Comparison of ENCODE assay signal across 9 cellular contexts in genomic region chr3:48430359-48431101, GRCh38. TPM values are rescaled to one million over a fixed set of nuclear protein-coding genes. Genes with fewer than 3 reads are reported as not detected.
A peak's percentile ranks its signal among the peaks of the same experiment; 100 is the strongest.
DNase-seq lines count a peak whose midpoint lies in the region; ATAC-seq and TF ChIP-seq lines count a peak whose summit lies in the region.
"Had no signal": no experiment of that assay in that cellular context is flagged by ENCODE, and none has a peak within 500 bp of the region (broad histone marks: within the 10 kb centered on the region; RNA-seq: fewer than 3 reads in every experiment).

No MANE protein-coding gene starts in this region.

- H3K27ac ChIP-seq in body of pancreas: peak overlapping the region; percentile 90 to 96 (median 94)
- H3K27ac ChIP-seq in thymus (ENCODE audit: low read depth): peak overlapping the region; percentile 69
- no peak overlapping the region for H3K27ac ChIP-seq in GM23248

- no peaks in the 10 kb centered on the region for H3K9me2 ChIP-seq in GM23248 (ENCODE audit: insufficient read depth)

- H3K27me3 ChIP-seq in body of pancreas: no peaks in the 10 kb centered on the region
- peaks cover 4% of the 10 kb centered on the region for H3K27me3 ChIP-seq in thymus (ENCODE audit: control insufficient read depth, insufficient read depth)
- no peaks in the 10 kb centered on the region for H3K27me3 ChIP-seq in GM23248 (replicated peaks; ENCODE audit: insufficient read depth)

- no peak for DNase-seq in activated CD4-positive, alpha-beta T cell treated with anti-CD3 and anti-CD28 coated beads for 36 hours
- no peak for DNase-seq in activated CD4-positive, alpha-beta T cell treated with anti-CD3 and anti-CD28 coated beads for 48 hours
- DNase-seq in body of pancreas: peak in 1 of 4 donors; percentile 59
- no peak for DNase-seq in lower leg skin (ENCODE audit: low spot score in 2 of 2)
- no peak for DNase-seq in GM23248
- DNase-seq: SW 1271 had no signal

- no peak overlapping the region for H3K9ac ChIP-seq in GM23248

- no peak overlapping the region for H2AFZ ChIP-seq in GM23248

- in situ Hi-C loops in GM23248 (cut with MboI): loop anchor here (10.0 kb wide), 1 partner anchor 156 kb away; no protein-coding TSS in a partner anchor

- intact Hi-C loops in activated CD4-positive, alpha-beta T cell treated with anti-CD3 and anti-CD28 coated beads for 36 hours (cut with DNase I, micrococcal nuclease): no loop called here
- intact Hi-C loops in body of pancreas (cut with DNase I) (no loop called here), lower leg skin (cut with DNase I; ENCODE audit: low total_unique reads) (no loop called here)

- no peaks in the 10 kb centered on the region for H4K20me1 ChIP-seq in GM23248 (ENCODE audit: insufficient read depth)

- H3K9me3 ChIP-seq in body of pancreas (no peaks in the 10 kb centered on the region), thymus (ENCODE audit: control insufficient read depth) (no peaks in the 10 kb centered on the region), GM23248 (ENCODE audit: low read depth) (no peaks in the 10 kb centered on the region)

- no peaks in the 10 kb centered on the region for H3K9me3 Mint-ChIP-seq in activated CD4-positive, alpha-beta T cell treated with anti-CD3 and anti-CD28 coated beads for 36 hours (ENCODE audit: low read depth)

- CTCF ChIA-PET in activated CD4-positive, alpha-beta T cell treated with anti-CD3 and anti-CD28 coated beads for 36 hours (lab: Charles Lee): no interaction called here

- no peak overlapping the region for H3K4me2 ChIP-seq in GM23248 (ENCODE audit: unreplicated experiment)

- WGBS in body of pancreas, 2 donors: 26% methylated on average over 6 of the region's 6 CpGs
- WGBS in lower leg skin, 2 donors: 23 to 34% methylated on average over 6 of the region's 6 CpGs
- 43% methylated on average over 6 of the region's 6 CpGs for WGBS in thymus
- WGBS in GM23248 (ENCODE audit: low coverage in 1 of 2, low lambda C conversion rate in 2 of 2, missing lambda C conversion rate in 2 of 2), 2 experiments: 40 to 48% methylated on average over 6 of the region's 6 CpGs

- H3K27ac Mint-ChIP-seq in activated CD4-positive, alpha-beta T cell treated with anti-CD3 and anti-CD28 coated beads for 36 hours: no peak overlapping the region

- POLR2A ChIA-PET in activated CD4-positive, alpha-beta T cell treated with anti-CD3 and anti-CD28 coated beads for 36 hours (lab: Charles Lee): no interaction called here

- peak overlapping the region; percentile 69 for H3K4me3 Mint-ChIP-seq in activated CD4-positive, alpha-beta T cell treated with anti-CD3 and anti-CD28 coated beads for 36 hours

- peaks cover 48% of the 10 kb centered on the region for H3K4me1 ChIP-seq in body of pancreas
- peaks cover 9% of the 10 kb centered on the region for H3K4me1 ChIP-seq in thymus (ENCODE audit: control insufficient read depth, insufficient read depth, low read length)
- H3K4me1 ChIP-seq in GM23248 (ENCODE audit: insufficient read depth): peaks cover 21% of the 10 kb centered on the region

- H3F3A ChIP-seq in GM23248 (ENCODE audit: insufficient read depth): 0 out of 2 replicates have a peak, but pooled peaks cover 6% of the 10 kb centered on the region

- H3K36me3 ChIP-seq in body of pancreas (replicated peaks in 1 of 2; ENCODE audit: insufficient read depth in 1 of 2, low read depth in 2 of 2): no peaks in the 10 kb centered on the region
- H3K36me3 ChIP-seq in thymus (ENCODE audit: control insufficient read depth, insufficient read depth): peaks cover 25% of the 10 kb centered on the region
- no peaks in the 10 kb centered on the region for H3K36me3 ChIP-seq in GM23248 (ENCODE audit: low read depth)

- no peak for TF ChIP-seq CTCF in body of pancreas (IDR thresholded peaks at IDR 0.05)
- no peak for TF ChIP-seq CTCF in lower leg skin (IDR thresholded peaks at IDR 0.05)

- H3K4me1 Mint-ChIP-seq in activated CD4-positive, alpha-beta T cell treated with anti-CD3 and anti-CD28 coated beads for 36 hours: peaks cover 12% of the 10 kb centered on the region

- no peak for ATAC-seq in activated CD4-positive, alpha-beta T cell treated with anti-CD3 and anti-CD28 coated beads for 36 hours
- ATAC-seq in body of pancreas (no peak), GM21515 (IDR thresholded peaks at IDR 0.05; ENCODE audit: unreplicated experiment) (no peak), GM21529 (IDR thresholded peaks at IDR 0.05; ENCODE audit: unreplicated experiment) (no peak)

- H3K4me3 ChIP-seq in body of pancreas (no peak overlapping the region), lower leg skin (ENCODE audit: low read depth, poor library complexity, severe bottlenecking) (peak overlapping the region; percentile 71), thymus (ENCODE audit: low read length) (no peak overlapping the region), GM23248 (no peak overlapping the region; the same call in 1 of the 2 replicates)

- H3K36me3 Mint-ChIP-seq in activated CD4-positive, alpha-beta T cell treated with anti-CD3 and anti-CD28 coated beads for 36 hours (ENCODE audit: low read depth): peaks cover 13% of the 10 kb centered on the region

- TF ChIP-seq POLR2A in body of pancreas (IDR thresholded peaks at IDR 0.05) (no peak), lower leg skin (IDR thresholded peaks at IDR 0.05) (no peak)

- no peaks in the 10 kb centered on the region for H3K79me2 ChIP-seq in GM23248 (ENCODE audit: insufficient read depth)

- H3K27me3 Mint-ChIP-seq in activated CD4-positive, alpha-beta T cell treated with anti-CD3 and anti-CD28 coated beads for 36 hours: peaks cover 5% of the 10 kb centered on the region

RNA-seq across cellular contexts. Expression of gene PLXNB1, which starts 0.6 kb away (rescaled TPM):
- 1 to 10 TPM; 3.7 to 5.1 TPM for total RNA-seq in activated CD4-positive, alpha-beta T cell treated with anti-CD3 and anti-CD28 coated beads for 36 hours
- total RNA-seq in body of pancreas (100 to 1,000 TPM; 118 to 311 TPM), lower leg skin (100 to 1,000 TPM; 111 to 227 (median 145) TPM)
- polyA plus RNA-seq in thymus (112 TPM), GM23248 (2016; fragmentation: Nextera tagmentation; extraction: Ambion mirVana) (3.3 and 4.9 TPM in 2 replicates)
- total RNA-seq in GM23248 (2014; rRNA removed; shearing (Covaris generic)): 5.5 and 8.0 TPM in 2 replicates

RNA-seq across cellular contexts. Expression of gene CCDC51, which starts 9.4 kb away (rescaled TPM):
- 10 to 100 TPM; 17.5 to 25.0 TPM for total RNA-seq in activated CD4-positive, alpha-beta T cell treated with anti-CD3 and anti-CD28 coated beads for 36 hours
- total RNA-seq in body of pancreas: 1 to 10 TPM in 1 of 2 donors, under 1 TPM in 1; 0.33 to 2.6 TPM
- 10 to 100 TPM in 3 of 4 donors, 1 to 10 TPM in 1; 6.7 to 17.1 (median 11.6) TPM for total RNA-seq in lower leg skin
- polyA plus RNA-seq in thymus: 14.1 TPM
- 10.1 and 10.6 TPM in 2 replicates for total RNA-seq in GM23248 (2014; rRNA removed; shearing (Covaris generic))
- polyA plus RNA-seq in GM23248 (2016; fragmentation: Nextera tagmentation; extraction: Ambion mirVana): 14.0 and 14.9 TPM in 2 replicates

RNA-seq across cellular contexts. Expression of gene TMA7, which starts 9.5 kb away (rescaled TPM):
- total RNA-seq in activated CD4-positive, alpha-beta T cell treated with anti-CD3 and anti-CD28 coated beads for 36 hours: 100 to 1,000 TPM; 260 to 324 TPM
- total RNA-seq in body of pancreas (100 to 1,000 TPM; 113 to 156 TPM), lower leg skin (100 to 1,000 TPM; 173 to 271 (median 250) TPM)
- polyA plus RNA-seq in thymus (735 TPM), GM23248 (2016; fragmentation: Nextera tagmentation; extraction: Ambion mirVana) (535 and 552 TPM in 2 replicates)
- total RNA-seq in GM23248 (2014; rRNA removed; shearing (Covaris generic)): 150 and 244 TPM in 2 replicates

RNA-seq across cellular contexts. Expression of gene ATRIP, which starts 16.0 kb away (rescaled TPM):
- total RNA-seq in activated CD4-positive, alpha-beta T cell treated with anti-CD3 and anti-CD28 coated beads for 36 hours: 10 to 100 TPM; 16.8 to 21.0 TPM
- total RNA-seq in body of pancreas (1 to 10 TPM; 2.6 to 4.3 TPM), lower leg skin (10 to 100 TPM in 2 of 4 donors, 1 to 10 TPM in 2; 5.6 to 14.1 (median 9.3) TPM)
- polyA plus RNA-seq in thymus (8.4 TPM), GM23248 (2016; fragmentation: Nextera tagmentation; extraction: Ambion mirVana) (4.2 and 4.6 TPM in 2 replicates)
- 8.4 and 9.5 TPM in 2 replicates for total RNA-seq in GM23248 (2014; rRNA removed; shearing (Covaris generic))

RNA-seq across cellular contexts. Expression of gene FBXW12, which starts 58.5 kb away (rescaled TPM):
- under 1 TPM; 0.11 to 0.16 TPM for total RNA-seq in activated CD4-positive, alpha-beta T cell treated with anti-CD3 and anti-CD28 coated beads for 36 hours
- total RNA-seq in body of pancreas (10 to 100 TPM in 1 of 2 donors, 1 to 10 TPM in 1; 3.4 to 23.7 TPM), lower leg skin (not detected)
- polyA plus RNA-seq in thymus (0.07 TPM), GM23248 (2016; fragmentation: Nextera tagmentation; extraction: Ambion mirVana) (not detected in 2 replicates)
- total RNA-seq in GM23248 (2014; rRNA removed; shearing (Covaris generic)): not detected in 2 replicates

Comparison
In these comparisons a context has a peak if more than half of its experiments do, and no peak if none do; other contexts are left out.
1. RNA of gene PLXNB1, which starts 0.6 kb away (total RNA-seq): 118 to 311 TPM in body of pancreas and 111 to 227 TPM in lower leg skin; 5.5 to 8.0 TPM in GM23248 and 3.7 to 5.1 TPM in activated CD4-positive, alpha-beta T cell treated with anti-CD3 and anti-CD28 coated beads for 36 hours; every median in the first group is over 10 times any median in the second.